1 cellular context compared by ENCODE assay signal in genomic region chr11:57240757-57241156, GRCh38.
TF ChIP-seq lines count a peak whose summit lies in the region.

No MANE protein-coding gene starts in this region.

TF ChIP-seq in SK-N-SH, 30 proteins besides CTCF, POLR2A, EP300 and RAD21 (continued from another document):
- TF ChIP-seq FOXJ3 (CRISPR knock-in tag; IDR thresholded peaks at IDR 0.05) (peak; percentile 61; the same call in 1 of the 2 replicates), ELF1 (IDR thresholded peaks at IDR 0.05) (no peak), MXI1 (IDR thresholded peaks at IDR 0.05; ENCODE audit: low read depth, low read length) (peak; percentile 62; the same call in 1 of the 2 replicates), CHD2 (IDR thresholded peaks at IDR 0.05; ENCODE audit: low read length, partially characterized antibody) (peak; percentile 65), SMC3 (IDR thresholded peaks at IDR 0.05; ENCODE audit: low read depth, low read length) (no peak), POLR2AphosphoS5 (IDR thresholded peaks at IDR 0.05; ENCODE audit: low read depth, low read length) (peak; percentile 24; the same call in 1 of the 2 replicates), RCOR1 (IDR thresholded peaks at IDR 0.05; ENCODE audit: low read length) (peak; percentile 91), USF1 (IDR thresholded peaks at IDR 0.05; ENCODE audit: borderline replicate concordance, low read depth) (no peak)
